1 cellular context compared by ENCODE assay signal in the genomic region with DNA sequence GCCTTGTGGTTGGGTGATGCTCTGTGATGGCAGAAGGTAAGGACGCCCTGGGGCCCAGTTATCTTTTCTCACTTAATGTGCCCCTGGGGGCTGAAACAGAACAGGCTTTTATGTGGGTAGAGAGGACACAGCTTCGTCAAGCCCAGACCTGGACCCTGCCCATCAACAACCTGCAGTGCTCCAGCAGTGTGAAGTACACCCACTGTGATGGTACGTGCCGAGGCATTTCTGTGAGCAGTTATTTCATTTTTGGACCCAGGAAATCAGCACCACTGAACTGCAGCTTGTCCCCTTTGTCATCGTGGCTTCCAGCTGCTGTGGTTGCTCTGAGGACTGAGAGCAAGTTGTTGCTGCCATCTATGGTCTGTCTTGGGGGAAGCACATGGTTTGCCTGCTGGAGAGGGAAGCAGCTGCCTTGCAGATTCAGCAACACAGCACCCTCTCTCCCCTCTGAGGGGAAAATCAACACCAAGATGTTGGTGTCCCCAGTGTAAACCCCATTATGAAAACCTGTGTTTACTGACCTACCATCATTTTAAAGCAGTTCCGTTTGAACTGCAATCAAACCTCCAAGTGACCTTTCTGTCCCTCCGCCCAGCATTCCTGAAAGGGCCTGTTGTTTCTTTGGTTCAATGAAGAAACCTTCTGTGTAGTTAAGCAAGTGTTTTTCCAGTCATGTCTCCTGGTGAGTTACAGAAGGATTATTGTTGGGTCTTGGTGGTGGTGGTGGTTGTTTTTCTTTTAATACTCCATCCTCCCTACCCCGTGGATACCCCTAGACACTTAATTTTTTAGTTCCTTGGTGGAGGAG.
A peak's percentile ranks its signal among the peaks of the same experiment; 100 is the strongest.
TF ChIP-seq lines count a peak whose summit lies in the region.

No MANE protein-coding gene starts in this region.

TF ChIP-seq in HepG2, 621 proteins besides CTCF, POLR2A, EP300 and RAD21 (continued from another document and continues in another):
- TF ChIP-seq SKI (IDR thresholded peaks at IDR 0.05; ENCODE audit: partially characterized antibody) = peak; percentile 77
- no peak for TF ChIP-seq ATF7 (IDR thresholded peaks at IDR 0.05)
- peak; percentile 88; the same call in 1 of the 2 replicates for TF ChIP-seq ATF7 (CRISPR knock-in tag; IDR thresholded peaks at IDR 0.05)
- TF ChIP-seq, protein P1, sequence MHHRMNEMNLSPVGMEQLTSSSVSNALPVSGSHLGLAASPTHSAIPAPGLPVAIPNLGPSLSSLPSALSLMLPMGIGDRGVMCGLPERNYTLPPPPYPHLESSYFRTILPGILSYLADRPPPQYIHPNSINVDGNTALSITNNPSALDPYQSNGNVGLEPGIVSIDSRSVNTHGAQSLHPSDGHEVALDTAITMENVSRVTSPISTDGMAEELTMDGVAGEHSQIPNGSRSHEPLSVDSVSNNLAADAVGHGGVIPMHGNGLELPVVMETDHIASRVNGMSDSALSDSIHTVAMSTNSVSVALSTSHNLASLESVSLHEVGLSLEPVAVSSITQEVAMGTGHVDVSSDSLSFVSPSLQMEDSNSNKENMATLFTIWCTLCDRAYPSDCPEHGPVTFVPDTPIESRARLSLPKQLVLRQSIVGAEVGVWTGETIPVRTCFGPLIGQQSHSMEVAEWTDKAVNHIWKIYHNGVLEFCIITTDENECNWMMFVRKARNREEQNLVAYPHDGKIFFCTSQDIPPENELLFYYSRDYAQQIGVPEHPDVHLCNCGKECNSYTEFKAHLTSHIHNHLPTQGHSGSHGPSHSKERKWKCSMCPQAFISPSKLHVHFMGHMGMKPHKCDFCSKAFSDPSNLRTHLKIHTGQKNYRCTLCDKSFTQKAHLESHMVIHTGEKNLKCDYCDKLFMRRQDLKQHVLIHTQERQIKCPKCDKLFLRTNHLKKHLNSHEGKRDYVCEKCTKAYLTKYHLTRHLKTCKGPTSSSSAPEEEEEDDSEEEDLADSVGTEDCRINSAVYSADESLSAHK (CRISPR knock-in tag; IDR thresholded peaks at IDR 0.05; ENCODE audit: borderline replicate concordance) = no peak
- peak; percentile 72 for TF ChIP-seq ZNF230 (CRISPR knock-in tag; IDR thresholded peaks at IDR 0.05)
- TF ChIP-seq MEIS2 (CRISPR knock-in tag; IDR thresholded peaks at IDR 0.05) = peak; percentile 60; the same call in 1 of the 2 replicates
- TF ChIP-seq GATAD2A (CRISPR knock-in tag; IDR thresholded peaks at IDR 0.05) = peak; percentile 98
- TF ChIP-seq CHD4 (IDR thresholded peaks at IDR 0.05; ENCODE audit: borderline replicate concordance, low read length) = peak; percentile 82; the same call in 1 of the 2 replicates
- TF ChIP-seq, protein P2, sequence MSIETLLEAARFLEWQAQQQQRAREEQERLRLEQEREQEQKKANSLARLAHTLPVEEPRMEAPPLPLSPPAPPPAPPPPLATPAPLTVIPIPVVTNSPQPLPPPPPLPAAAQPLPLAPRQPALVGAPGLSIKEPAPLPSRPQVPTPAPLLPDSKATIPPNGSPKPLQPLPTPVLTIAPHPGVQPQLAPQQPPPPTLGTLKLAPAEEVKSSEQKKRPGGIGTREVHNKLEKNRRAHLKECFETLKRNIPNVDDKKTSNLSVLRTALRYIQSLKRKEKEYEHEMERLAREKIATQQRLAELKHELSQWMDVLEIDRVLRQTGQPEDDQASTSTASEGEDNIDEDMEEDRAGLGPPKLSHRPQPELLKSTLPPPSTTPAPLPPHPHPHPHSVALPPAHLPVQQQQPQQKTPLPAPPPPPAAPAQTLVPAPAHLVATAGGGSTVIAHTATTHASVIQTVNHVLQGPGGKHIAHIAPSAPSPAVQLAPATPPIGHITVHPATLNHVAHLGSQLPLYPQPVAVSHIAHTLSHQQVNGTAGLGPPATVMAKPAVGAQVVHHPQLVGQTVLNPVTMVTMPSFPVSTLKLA (IDR thresholded peaks at IDR 0.05) = peak; percentile 81
- no peak for TF ChIP-seq RFX1 (IDR thresholded peaks at IDR 0.05)
- TF ChIP-seq SPEN (CRISPR knock-in tag; IDR thresholded peaks at IDR 0.05; ENCODE audit: low read depth) = peak; percentile 69
- no peak for TF ChIP-seq ZBTB42 (CRISPR knock-in tag; IDR thresholded peaks at IDR 0.05)
- TF ChIP-seq SRSF1 (optimal IDR thresholded peaks at IDR 0.05; ENCODE audit: low read depth, low read length) = no peak
- TF ChIP-seq, protein P3, sequence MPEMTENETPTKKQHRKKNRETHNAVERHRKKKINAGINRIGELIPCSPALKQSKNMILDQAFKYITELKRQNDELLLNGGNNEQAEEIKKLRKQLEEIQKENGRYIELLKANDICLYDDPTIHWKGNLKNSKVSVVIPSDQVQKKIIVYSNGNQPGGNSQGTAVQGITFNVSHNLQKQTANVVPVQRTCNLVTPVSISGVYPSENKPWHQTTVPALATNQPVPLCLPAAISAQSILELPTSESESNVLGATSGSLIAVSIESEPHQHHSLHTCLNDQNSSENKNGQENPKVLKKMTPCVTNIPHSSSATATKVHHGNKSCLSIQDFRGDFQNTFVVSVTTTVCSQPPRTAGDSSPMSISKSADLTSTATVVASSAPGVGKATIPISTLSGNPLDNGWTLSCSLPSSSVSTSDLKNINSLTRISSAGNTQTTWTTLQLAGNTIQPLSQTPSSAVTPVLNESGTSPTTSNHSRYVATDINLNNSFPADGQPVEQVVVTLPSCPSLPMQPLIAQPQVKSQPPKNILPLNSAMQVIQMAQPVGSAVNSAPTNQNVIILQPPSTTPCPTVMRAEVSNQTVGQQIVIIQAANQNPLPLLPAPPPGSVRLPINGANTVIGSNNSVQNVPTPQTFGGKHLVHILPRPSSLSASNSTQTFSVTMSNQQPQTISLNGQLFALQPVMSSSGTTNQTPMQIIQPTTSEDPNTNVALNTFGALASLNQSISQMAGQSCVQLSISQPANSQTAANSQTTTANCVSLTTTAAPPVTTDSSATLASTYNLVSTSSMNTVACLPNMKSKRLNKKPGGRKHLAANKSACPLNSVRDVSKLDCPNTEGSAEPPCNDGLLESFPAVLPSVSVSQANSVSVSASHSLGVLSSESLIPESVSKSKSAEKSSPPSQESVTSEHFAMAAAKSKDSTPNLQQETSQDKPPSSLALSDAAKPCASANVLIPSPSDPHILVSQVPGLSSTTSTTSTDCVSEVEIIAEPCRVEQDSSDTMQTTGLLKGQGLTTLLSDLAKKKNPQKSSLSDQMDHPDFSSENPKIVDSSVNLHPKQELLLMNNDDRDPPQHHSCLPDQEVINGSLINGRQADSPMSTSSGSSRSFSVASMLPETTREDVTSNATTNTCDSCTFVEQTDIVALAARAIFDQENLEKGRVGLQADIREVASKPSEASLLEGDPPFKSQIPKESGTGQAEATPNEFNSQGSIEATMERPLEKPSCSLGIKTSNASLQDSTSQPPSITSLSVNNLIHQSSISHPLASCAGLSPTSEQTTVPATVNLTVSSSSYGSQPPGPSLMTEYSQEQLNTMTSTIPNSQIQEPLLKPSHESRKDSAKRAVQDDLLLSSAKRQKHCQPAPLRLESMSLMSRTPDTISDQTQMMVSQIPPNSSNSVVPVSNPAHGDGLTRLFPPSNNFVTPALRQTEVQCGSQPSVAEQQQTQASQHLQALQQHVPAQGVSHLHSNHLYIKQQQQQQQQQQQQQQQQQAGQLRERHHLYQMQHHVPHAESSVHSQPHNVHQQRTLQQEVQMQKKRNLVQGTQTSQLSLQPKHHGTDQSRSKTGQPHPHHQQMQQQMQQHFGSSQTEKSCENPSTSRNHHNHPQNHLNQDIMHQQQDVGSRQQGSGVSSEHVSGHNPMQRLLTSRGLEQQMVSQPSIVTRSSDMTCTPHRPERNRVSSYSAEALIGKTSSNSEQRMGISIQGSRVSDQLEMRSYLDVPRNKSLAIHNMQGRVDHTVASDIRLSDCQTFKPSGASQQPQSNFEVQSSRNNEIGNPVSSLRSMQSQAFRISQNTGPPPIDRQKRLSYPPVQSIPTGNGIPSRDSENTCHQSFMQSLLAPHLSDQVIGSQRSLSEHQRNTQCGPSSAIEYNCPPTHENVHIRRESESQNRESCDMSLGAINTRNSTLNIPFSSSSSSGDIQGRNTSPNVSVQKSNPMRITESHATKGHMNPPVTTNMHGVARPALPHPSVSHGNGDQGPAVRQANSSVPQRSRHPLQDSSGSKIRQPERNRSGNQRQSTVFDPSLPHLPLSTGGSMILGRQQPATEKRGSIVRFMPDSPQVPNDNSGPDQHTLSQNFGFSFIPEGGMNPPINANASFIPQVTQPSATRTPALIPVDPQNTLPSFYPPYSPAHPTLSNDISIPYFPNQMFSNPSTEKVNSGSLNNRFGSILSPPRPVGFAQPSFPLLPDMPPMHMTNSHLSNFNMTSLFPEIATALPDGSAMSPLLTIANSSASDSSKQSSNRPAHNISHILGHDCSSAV (CRISPR knock-in tag; IDR thresholded peaks at IDR 0.05; ENCODE audit: borderline replicate concordance) = no peak
- peak; percentile 85; the same call in 1 of the 2 replicates for TF ChIP-seq KDM3A (CRISPR knock-in tag; IDR thresholded peaks at IDR 0.05; ENCODE audit: low read depth)
- TF ChIP-seq SOX5 (CRISPR knock-in tag; IDR thresholded peaks at IDR 0.05; ENCODE audit: borderline replicate concordance) = peak; percentile 91
- TF ChIP-seq, protein P4, sequence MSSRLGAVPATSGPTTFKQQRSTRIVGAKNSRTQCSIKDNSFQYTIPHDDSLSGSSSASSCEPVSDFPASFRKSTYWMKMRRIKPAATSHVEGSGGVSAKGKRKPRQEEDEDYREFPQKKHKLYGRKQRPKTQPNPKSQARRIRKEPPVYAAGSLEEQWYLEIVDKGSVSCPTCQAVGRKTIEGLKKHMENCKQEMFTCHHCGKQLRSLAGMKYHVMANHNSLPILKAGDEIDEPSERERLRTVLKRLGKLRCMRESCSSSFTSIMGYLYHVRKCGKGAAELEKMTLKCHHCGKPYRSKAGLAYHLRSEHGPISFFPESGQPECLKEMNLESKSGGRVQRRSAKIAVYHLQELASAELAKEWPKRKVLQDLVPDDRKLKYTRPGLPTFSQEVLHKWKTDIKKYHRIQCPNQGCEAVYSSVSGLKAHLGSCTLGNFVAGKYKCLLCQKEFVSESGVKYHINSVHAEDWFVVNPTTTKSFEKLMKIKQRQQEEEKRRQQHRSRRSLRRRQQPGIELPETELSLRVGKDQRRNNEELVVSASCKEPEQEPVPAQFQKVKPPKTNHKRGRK (CRISPR knock-in tag; IDR thresholded peaks at IDR 0.05) = peak; percentile 56; the same call in 1 of the 2 replicates
- TF ChIP-seq ZNF3 (CRISPR knock-in tag; IDR thresholded peaks at IDR 0.05) = no peak
- no peak; the same call in 1 of the 2 replicates for TF ChIP-seq ZNF780A (CRISPR knock-in tag; IDR thresholded peaks at IDR 0.05)
- TF ChIP-seq ZFX (CRISPR knock-in tag; IDR thresholded peaks at IDR 0.05; ENCODE audit: low read depth) = peak; percentile 73
- TF ChIP-seq, protein P5, sequence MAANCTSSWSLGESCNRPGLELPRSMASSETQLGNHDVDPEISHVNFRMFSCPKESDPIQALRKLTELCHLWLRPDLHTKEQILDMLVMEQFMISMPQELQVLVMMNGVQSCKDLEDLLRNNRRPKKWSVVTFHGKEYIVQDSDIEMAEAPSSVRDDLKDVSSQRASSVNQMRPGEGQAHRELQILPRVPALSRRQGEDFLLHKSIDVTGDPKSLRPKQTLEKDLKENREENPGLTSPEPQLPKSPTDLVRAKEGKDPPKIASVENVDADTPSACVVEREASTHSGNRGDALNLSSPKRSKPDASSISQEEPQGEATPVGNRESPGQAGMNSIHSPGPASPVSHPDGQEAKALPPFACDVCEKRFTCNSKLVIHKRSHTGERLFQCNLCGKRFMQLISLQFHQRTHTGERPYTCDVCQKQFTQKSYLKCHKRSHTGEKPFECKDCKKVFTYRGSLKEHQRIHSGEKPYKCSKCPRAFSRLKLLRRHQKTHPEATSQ (CRISPR knock-in tag; IDR thresholded peaks at IDR 0.05; ENCODE audit: borderline replicate concordance) = peak; percentile 95; the same call in 1 of the 2 replicates
- TF ChIP-seq ZNF550 (CRISPR knock-in tag; IDR thresholded peaks at IDR 0.05; ENCODE audit: borderline replicate concordance) = no peak
- TF ChIP-seq REPIN1 (CRISPR knock-in tag; IDR thresholded peaks at IDR 0.05; ENCODE audit: borderline replicate concordance, low read depth) = peak; percentile 98
- TF ChIP-seq, protein P6, sequence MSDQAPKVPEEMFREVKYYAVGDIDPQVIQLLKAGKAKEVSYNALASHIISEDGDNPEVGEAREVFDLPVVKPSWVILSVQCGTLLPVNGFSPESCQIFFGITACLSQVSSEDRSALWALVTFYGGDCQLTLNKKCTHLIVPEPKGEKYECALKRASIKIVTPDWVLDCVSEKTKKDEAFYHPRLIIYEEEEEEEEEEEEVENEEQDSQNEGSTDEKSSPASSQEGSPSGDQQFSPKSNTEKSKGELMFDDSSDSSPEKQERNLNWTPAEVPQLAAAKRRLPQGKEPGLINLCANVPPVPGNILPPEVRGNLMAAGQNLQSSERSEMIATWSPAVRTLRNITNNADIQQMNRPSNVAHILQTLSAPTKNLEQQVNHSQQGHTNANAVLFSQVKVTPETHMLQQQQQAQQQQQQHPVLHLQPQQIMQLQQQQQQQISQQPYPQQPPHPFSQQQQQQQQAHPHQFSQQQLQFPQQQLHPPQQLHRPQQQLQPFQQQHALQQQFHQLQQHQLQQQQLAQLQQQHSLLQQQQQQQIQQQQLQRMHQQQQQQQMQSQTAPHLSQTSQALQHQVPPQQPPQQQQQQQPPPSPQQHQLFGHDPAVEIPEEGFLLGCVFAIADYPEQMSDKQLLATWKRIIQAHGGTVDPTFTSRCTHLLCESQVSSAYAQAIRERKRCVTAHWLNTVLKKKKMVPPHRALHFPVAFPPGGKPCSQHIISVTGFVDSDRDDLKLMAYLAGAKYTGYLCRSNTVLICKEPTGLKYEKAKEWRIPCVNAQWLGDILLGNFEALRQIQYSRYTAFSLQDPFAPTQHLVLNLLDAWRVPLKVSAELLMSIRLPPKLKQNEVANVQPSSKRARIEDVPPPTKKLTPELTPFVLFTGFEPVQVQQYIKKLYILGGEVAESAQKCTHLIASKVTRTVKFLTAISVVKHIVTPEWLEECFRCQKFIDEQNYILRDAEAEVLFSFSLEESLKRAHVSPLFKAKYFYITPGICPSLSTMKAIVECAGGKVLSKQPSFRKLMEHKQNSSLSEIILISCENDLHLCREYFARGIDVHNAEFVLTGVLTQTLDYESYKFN (CRISPR knock-in tag; conservative IDR thresholded peaks at IDR 0.05) = peak; percentile 96
- TF ChIP-seq MED13 (CRISPR knock-in tag; IDR thresholded peaks at IDR 0.05) = peak; percentile 97
- no peak; the same call in 1 of the 2 replicates for TF ChIP-seq JUNB (CRISPR knock-in tag; IDR thresholded peaks at IDR 0.05; ENCODE audit: borderline replicate concordance)
- peak; percentile 51 for TF ChIP-seq BHLHE40 (IDR thresholded peaks at IDR 0.05; ENCODE audit: low read length)
- no peak for TF ChIP-seq NFE2L1 (CRISPR knock-in tag; IDR thresholded peaks at IDR 0.05; ENCODE audit: borderline replicate concordance)
- no peak for TF ChIP-seq ZNF737 (CRISPR knock-in tag; IDR thresholded peaks at IDR 0.05; ENCODE audit: borderline replicate concordance)
- TF ChIP-seq ZNF12 (CRISPR knock-in tag; IDR thresholded peaks at IDR 0.05) = peak; percentile 93
- peak; percentile 99 for TF ChIP-seq RXRA (CRISPR knock-in tag; IDR thresholded peaks at IDR 0.05)
- TF ChIP-seq ARNT2 (CRISPR knock-in tag; IDR thresholded peaks at IDR 0.05; ENCODE audit: low read depth) = peak; percentile 56
- peak; percentile 90; the same call in 1 of the 2 replicates for TF ChIP-seq PITX1 (CRISPR knock-in tag; IDR thresholded peaks at IDR 0.05)
- TF ChIP-seq SOX6 (IDR thresholded peaks at IDR 0.05) = no peak
- peak; percentile 97 for TF ChIP-seq SOX6 (CRISPR knock-in tag; IDR thresholded peaks at IDR 0.05)
- TF ChIP-seq ZNF329 (CRISPR knock-in tag; IDR thresholded peaks at IDR 0.05; ENCODE audit: low read depth) = no peak
- TF ChIP-seq ZBTB20 (CRISPR knock-in tag; IDR thresholded peaks at IDR 0.05; ENCODE audit: borderline replicate concordance, low read depth) = peak; percentile 37
